In the genomic region with DNA sequence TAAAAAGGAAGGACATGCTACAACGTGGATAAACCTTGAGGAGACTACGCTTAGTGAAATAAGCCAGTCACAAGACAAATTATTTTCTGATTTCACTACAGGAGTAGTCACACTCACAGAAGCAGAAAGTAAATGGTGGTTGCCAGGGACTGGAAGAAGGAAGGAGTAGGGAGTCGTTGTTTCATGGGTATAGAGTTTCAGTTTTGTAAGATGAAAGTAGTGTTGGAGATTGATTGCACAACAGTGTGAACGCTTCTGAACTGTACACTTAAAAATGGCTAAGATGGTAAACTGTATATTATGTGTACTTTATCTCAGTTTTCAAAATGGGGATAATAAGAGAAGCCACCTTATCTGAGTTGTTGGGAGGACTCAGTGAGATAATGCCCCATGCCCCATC, we compare ENCODE assay signal across 1 cellular context.
TF ChIP-seq lines count a peak whose summit lies in the region.

No MANE protein-coding gene starts in this region.

TF ChIP-seq in IMR-90, 13 proteins besides CTCF, POLR2A, EP300 and RAD21:
- TF ChIP-seq, protein P1, sequence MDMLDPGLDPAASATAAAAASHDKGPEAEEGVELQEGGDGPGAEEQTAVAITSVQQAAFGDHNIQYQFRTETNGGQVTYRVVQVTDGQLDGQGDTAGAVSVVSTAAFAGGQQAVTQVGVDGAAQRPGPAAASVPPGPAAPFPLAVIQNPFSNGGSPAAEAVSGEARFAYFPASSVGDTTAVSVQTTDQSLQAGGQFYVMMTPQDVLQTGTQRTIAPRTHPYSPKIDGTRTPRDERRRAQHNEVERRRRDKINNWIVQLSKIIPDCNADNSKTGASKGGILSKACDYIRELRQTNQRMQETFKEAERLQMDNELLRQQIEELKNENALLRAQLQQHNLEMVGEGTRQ (IDR thresholded peaks at IDR 0.05; ENCODE audit: low read depth, low read length): no peak
- TF ChIP-seq MAFK (IDR thresholded peaks at IDR 0.05; ENCODE audit: low read depth, low read length) (no peak), CEBPB (IDR thresholded peaks at IDR 0.05; ENCODE audit: low read depth, low read length) (peak; percentile 95), NFE2L2 (IDR thresholded peaks at IDR 0.05; ENCODE audit: low read depth, low read length) (no peak)
